8 cellular contexts compared by ENCODE assay signal in the genomic region with DNA sequence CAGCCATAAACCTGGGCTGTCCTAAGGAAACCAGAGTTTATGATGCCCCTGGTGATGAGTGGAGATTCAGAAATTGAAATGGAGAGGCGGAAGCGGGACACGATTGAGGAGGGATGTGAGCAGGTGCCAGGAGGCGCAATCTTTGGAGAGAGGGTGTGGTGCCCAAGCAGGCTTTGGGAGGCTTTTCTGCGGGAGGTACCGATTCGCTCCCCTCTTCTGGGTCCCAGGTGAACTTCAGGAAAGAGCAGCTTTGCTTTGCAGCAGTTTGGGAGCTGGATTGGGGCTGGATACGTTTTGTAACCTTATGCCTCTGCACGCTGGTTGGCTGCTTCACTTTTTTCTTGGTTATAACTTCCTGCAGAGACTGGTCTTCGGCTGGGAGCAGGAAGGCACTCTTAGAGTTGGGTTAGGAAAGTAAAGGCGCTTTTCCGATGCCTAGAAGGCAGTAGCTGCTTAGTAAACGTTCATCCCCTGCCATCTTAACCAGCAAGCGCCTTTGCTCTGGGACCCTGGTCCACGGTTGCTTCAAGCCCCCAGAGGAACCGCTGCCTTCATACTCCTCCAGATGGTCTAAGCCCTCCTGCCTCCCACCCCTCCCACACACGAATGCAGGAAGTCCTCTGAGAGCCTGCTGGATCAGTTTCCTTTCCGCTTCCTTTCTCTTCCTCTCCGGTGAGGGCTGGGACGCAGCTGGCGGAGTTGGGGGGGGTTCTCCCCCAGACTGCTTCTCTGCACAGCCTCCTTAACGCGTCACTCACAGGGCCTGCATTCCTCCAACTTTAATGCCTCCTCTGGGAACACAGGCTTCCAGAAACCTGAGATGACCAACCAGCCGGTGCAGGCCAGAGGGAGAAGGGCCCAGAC. TPM values are rescaled to one million over a fixed set of nuclear protein-coding genes. Genes with fewer than 3 reads are reported as not detected.
DNase-seq lines count a peak whose midpoint lies in the region; ATAC-seq and TF ChIP-seq lines count a peak whose summit lies in the region.

No MANE protein-coding gene starts in this region.

- DNase-seq in CD4-positive, CD25-positive, alpha-beta regulatory T cell, result no peak
- peak; percentile 95 to 99 for DNase-seq in NCI-H524 (lab: John Stamatoyannopoulos, UW)
- DNase-seq in fibroblast of peridontal ligament (ENCODE audit: extremely low read depth), result peak; percentile 53
- no peak for DNase-seq in osteoblast (ENCODE audit: insufficient read length, low spot score, missing footprints)
- no peak for DNase-seq in GM19238 (ENCODE audit: insufficient read length, low spot score)
- no peak for DNase-seq in NCI-H187 treated with DMSO at 0.1 percent for 48 hours (lab: John Stamatoyannopoulos, UW)
- DNase-seq in activated CD4-positive, alpha-beta T cell treated with anti-CD3 and anti-CD28 coated beads, Interleukin-2, amount 50 U/mL, for 4 hours, result no peak

- H3K4me2 ChIP-seq in osteoblast (ENCODE audit: insufficient read depth, low read length), result peak overlapping the region; percentile 80

- no peaks in the 10 kb centered on the region for H3K27me3 ChIP-seq in CD4-positive, CD25-positive, alpha-beta regulatory T cell (ENCODE audit: control insufficient read depth, insufficient read depth, low read length)
- H3K27me3 ChIP-seq in osteoblast (ENCODE audit: insufficient read depth, low read length), result no peaks in the 10 kb centered on the region

- H3K27ac Mint-ChIP-seq in CD4-positive, CD25-positive, alpha-beta regulatory T cell, result peak overlapping the region in 2 of 3 donors; percentile 44 to 67

- peak overlapping the region in 1 of 4 donors; percentile 76 for H3K4me3 Mint-ChIP-seq in CD4-positive, CD25-positive, alpha-beta regulatory T cell

- H3K27ac ChIP-seq in CD4-positive, CD25-positive, alpha-beta regulatory T cell (ENCODE audit: insufficient read depth, low read length, poor library complexity, severe bottlenecking), result no peak overlapping the region
- no peak overlapping the region for H3K27ac ChIP-seq in osteoblast (ENCODE audit: low read depth, low read length)

- H3K36me3 ChIP-seq in CD4-positive, CD25-positive, alpha-beta regulatory T cell (ENCODE audit: control insufficient read depth, insufficient read depth, low read length), result no peaks in the 10 kb centered on the region
- no peaks in the 10 kb centered on the region for H3K36me3 ChIP-seq in osteoblast (ENCODE audit: insufficient read depth, low read length)

- peaks cover 11 to 44% (median 27%) of the 10 kb centered on the region in 4 donors for H3K4me1 Mint-ChIP-seq in CD4-positive, CD25-positive, alpha-beta regulatory T cell

- H3K4me3 ChIP-seq in CD4-positive, CD25-positive, alpha-beta regulatory T cell (ENCODE audit: low read depth, low read length), result no peak overlapping the region
- peak overlapping the region; percentile 62 for H3K4me3 ChIP-seq in osteoblast (ENCODE audit: insufficient read depth, low read length)

- peaks cover 0 to 2% (median 0%) of the 10 kb centered on the region in 7 donors for H3K9me3 Mint-ChIP-seq in CD4-positive, CD25-positive, alpha-beta regulatory T cell

- peaks cover 15% of the 10 kb centered on the region for H3K4me1 ChIP-seq in CD4-positive, CD25-positive, alpha-beta regulatory T cell (ENCODE audit: control insufficient read depth, insufficient read depth, low read length, poor library complexity, severe bottlenecking)
- peaks cover 10% of the 10 kb centered on the region for H3K4me1 ChIP-seq in osteoblast (ENCODE audit: insufficient read depth, low read length)

- H4K20me1 ChIP-seq in osteoblast (ENCODE audit: insufficient read depth, low read length), result no peaks in the 10 kb centered on the region

- no peaks in the 10 kb centered on the region for H3K9me3 ChIP-seq in CD4-positive, CD25-positive, alpha-beta regulatory T cell (ENCODE audit: control insufficient read depth in 2 of 2, low read length in 2 of 2)
- no peaks in the 10 kb centered on the region for H3K9me3 ChIP-seq in osteoblast (ENCODE audit: low read depth, low read length)

- H3K27me3 Mint-ChIP-seq in CD4-positive, CD25-positive, alpha-beta regulatory T cell, result no peaks in the 10 kb centered on the region

- no peak for TF ChIP-seq CTCF in osteoblast (IDR thresholded peaks at IDR 0.05; ENCODE audit: extremely low read depth, low read depth, low read length)

- peak overlapping the region; percentile 84 for H2AFZ ChIP-seq in osteoblast (ENCODE audit: low read length)

- H3K79me2 ChIP-seq in osteoblast (ENCODE audit: insufficient read depth, low read length), result no peaks in the 10 kb centered on the region

- H3K36me3 Mint-ChIP-seq in CD4-positive, CD25-positive, alpha-beta regulatory T cell, result no peaks in the 10 kb centered on the region

- no peak for ATAC-seq in CD4-positive, CD25-positive, alpha-beta regulatory T cell (ENCODE audit: low read depth in 2 of 2)
- ATAC-seq in HG03469 (IDR thresholded peaks at IDR 0.05; ENCODE audit: unreplicated experiment), result no peak

RNA-seq across cellular contexts. Expression of a gene that starts 15.2 kb away (rescaled TPM):
- total RNA-seq in CD4-positive, CD25-positive, alpha-beta regulatory T cell, result 17.0 TPM
- polyA plus RNA-seq in CD4-positive, CD25-positive, alpha-beta regulatory T cell, result 1 to 10 TPM; 3.5 to 6.6 (median 3.7) TPM
- total RNA-seq in osteoblast, result 128 and 130 TPM in 2 replicates

Comparison
In these comparisons a context has a peak if more than half of its experiments do, and no peak if none do; other contexts are left out.
1. DNase-seq: peak in NCI-H524 (2 of 2) and fibroblast of peridontal ligament (single experiment); none in CD4-positive, CD25-positive, alpha-beta regulatory T cell (0 of 3), osteoblast (single experiment), GM19238 (single experiment), NCI-H187 treated with DMSO at 0.1 percent for 48 hours (single experiment) and activated CD4-positive, alpha-beta T cell treated with anti-CD3 and anti-CD28 coated beads, Interleukin-2, amount 50 U/mL, for 4 hours (0 of 2).